ENCODE assay signal across 7 cellular contexts in genomic region chr4:26197018-26197779, GRCh38.
A peak's percentile ranks its signal among the peaks of the same experiment; 100 is the strongest.
DNase-seq lines count a peak whose midpoint lies in the region; ATAC-seq and TF ChIP-seq lines count a peak whose summit lies in the region.

No MANE protein-coding gene starts in this region.

- DNase-seq in T-helper 1 cell (peak; percentile 15 to 95 (median 30)), astrocyte of the cerebellum (ENCODE audit: low read depth) (peak; percentile 92), coronary artery (ENCODE audit: low spot score) (no peak), NCI-H2029 treated with DMSO at 0.1 percent for 48 hours (lab: John Stamatoyannopoulos, UW) (no peak)
- peak; percentile 60 for DNase-seq in stimulated activated CD4-positive, alpha-beta T cell treated with anti-CD3 and anti-CD28 coated beads, Interleukin-2, amount 100 ng/mL, for 4 hours (ENCODE audit: low read depth)

- H3K27ac ChIP-seq in coronary artery: no peak overlapping the region

- TF ChIP-seq CTCF in astrocyte of the cerebellum (IDR thresholded peaks at IDR 0.05; ENCODE audit: low read depth, low read length, missing control alignments) (no peak), coronary artery (IDR thresholded peaks at IDR 0.05) (no peak)

- H3K4me3 ChIP-seq in astrocyte of the cerebellum (ENCODE audit: low read depth, low read length) (no peak overlapping the region), coronary artery (no peak overlapping the region)

- in situ Hi-C loops in astrocyte of the cerebellum (cut with HindIII; ENCODE audit: low sequenced_read_pairs): no loop called here

- peak; percentile 81 for ATAC-seq in GM19035 (IDR thresholded peaks at IDR 0.05; ENCODE audit: unreplicated experiment)
- peak; percentile 89 for ATAC-seq in HG03097 (IDR thresholded peaks at IDR 0.05; ENCODE audit: low FRiP score, unreplicated experiment)

Comparison
In these comparisons a context has a peak if more than half of its experiments do, and no peak if none do; other contexts are left out.
1. DNase-seq: peak in T-helper 1 cell (5 of 5), astrocyte of the cerebellum (single experiment) and stimulated activated CD4-positive, alpha-beta T cell treated with anti-CD3 and anti-CD28 coated beads, Interleukin-2, amount 100 ng/mL, for 4 hours (single experiment); none in coronary artery (single experiment) and NCI-H2029 treated with DMSO at 0.1 percent for 48 hours (single experiment).